ENCODE assay signal across 1 cellular context in genomic region chr16:50806099-50807062, GRCh38.
TF ChIP-seq lines count a peak whose summit lies in the region.

No MANE protein-coding gene starts in this region.

TF ChIP-seq in GM12878, 131 proteins besides CTCF, POLR2A, EP300 and RAD21 (continued from another document and continues in another):
- TF ChIP-seq USF1 (IDR thresholded peaks at IDR 0.05; ENCODE audit: borderline replicate concordance, extremely low read length, insufficient read depth, low read depth, low read length) (no peak), MYB (IDR thresholded peaks at IDR 0.05; ENCODE audit: borderline replicate concordance, low read depth, low read length) (no peak), IKZF2 (IDR thresholded peaks at IDR 0.05) (peak; percentile 56 to 59; a peak in 2 of 4 replicates), BCLAF1 (IDR thresholded peaks at IDR 0.05) (0 out of 2 replicates have a peak, but pooled peaks have one; percentile 16), ZBED1 (IDR thresholded peaks at IDR 0.05; ENCODE audit: borderline replicate concordance) (no peak), KLF5 (IDR thresholded peaks at IDR 0.05; ENCODE audit: partially characterized antibody) (no peak), POLR2AphosphoS5 (IDR thresholded peaks at IDR 0.05; ENCODE audit: low read length) (no peak), SMC3 (IDR thresholded peaks at IDR 0.05; ENCODE audit: borderline replicate concordance, low read length) (peak; percentile 55), MTA2 (IDR thresholded peaks at IDR 0.05; ENCODE audit: low read depth) (peak; percentile 43; the same call in 1 of the 2 replicates), RUNX3 (IDR thresholded peaks at IDR 0.05; ENCODE audit: low read length) (peak; percentile 56), ZNF24 (IDR thresholded peaks at IDR 0.05) (peak; percentile 95), YY1 (IDR thresholded peaks at IDR 0.05; ENCODE audit: low read depth, low read length) (peak; percentile 17; the same call in 1 of the 2 replicates), IRF4 (IDR thresholded peaks at IDR 0.05; ENCODE audit: low read depth, low read length) (0 out of 2 replicates have a peak, but pooled peaks have one; percentile 10), EED (IDR thresholded peaks at IDR 0.05; ENCODE audit: low read depth) (peak; percentile 56), ZNF274 (IDR thresholded peaks at IDR 0.05; ENCODE audit: insufficient read depth, insufficient read length) (no peak), ATF7 (IDR thresholded peaks at IDR 0.05; ENCODE audit: low read depth) (0 out of 2 replicates have a peak, but pooled peaks have one; percentile 34), ZNF384 (IDR thresholded peaks at IDR 0.05; ENCODE audit: borderline replicate concordance, low read depth, low read length) (no peak), ZSCAN29 (IDR thresholded peaks at IDR 0.05) (no peak), CEBPZ (IDR thresholded peaks at IDR 0.05; ENCODE audit: low read depth, low read length) (no peak), MXI1 (IDR thresholded peaks at IDR 0.05; ENCODE audit: low read depth, low read length) (no peak), CREM (IDR thresholded peaks at IDR 0.05; ENCODE audit: low read depth) (no peak), CEBPB (IDR thresholded peaks at IDR 0.05; ENCODE audit: borderline replicate concordance in 1 of 2, low read depth in 2 of 2, low read length in 2 of 2) (no peak), JUNB (IDR thresholded peaks at IDR 0.05) (peak; percentile 63), IRF5 (IDR thresholded peaks at IDR 0.05; ENCODE audit: borderline replicate concordance) (no peak), SREBF1 (IDR thresholded peaks at IDR 0.05; ENCODE audit: low read length) (no peak), BCL11A (IDR thresholded peaks at IDR 0.05; ENCODE audit: low read depth, low read length) (no peak), E2F8 (IDR thresholded peaks at IDR 0.05; ENCODE audit: low read depth, partially characterized antibody) (no peak), PAX5 (IDR thresholded peaks at IDR 0.05; ENCODE audit: borderline replicate concordance, low read depth, low read length) (no peak), SMARCA5 (IDR thresholded peaks at IDR 0.05) (peak; percentile 86; the same call in 1 of the 2 replicates), POU2F2 (IDR thresholded peaks at IDR 0.05; ENCODE audit: borderline replicate concordance, low read depth, low read length) (0 out of 3 replicates have a peak, but pooled peaks have one; percentile 14), CREB1 (IDR thresholded peaks at IDR 0.05; ENCODE audit: low read depth) (no peak), ZNF687 (IDR thresholded peaks at IDR 0.05) (0 out of 2 replicates have a peak, but pooled peaks have one; percentile 18), FOXM1 (IDR thresholded peaks at IDR 0.05; ENCODE audit: low read depth, low read length) (no peak), DPF2 (IDR thresholded peaks at IDR 0.05) (peak; percentile 54), SRF (IDR thresholded peaks at IDR 0.05; ENCODE audit: low read depth in 2 of 2, low read length in 2 of 2) (no peak), HDAC6 (IDR thresholded peaks at IDR 0.05; ENCODE audit: unreplicated experiment) (no peak)
- TF ChIP-seq, protein P1, sequence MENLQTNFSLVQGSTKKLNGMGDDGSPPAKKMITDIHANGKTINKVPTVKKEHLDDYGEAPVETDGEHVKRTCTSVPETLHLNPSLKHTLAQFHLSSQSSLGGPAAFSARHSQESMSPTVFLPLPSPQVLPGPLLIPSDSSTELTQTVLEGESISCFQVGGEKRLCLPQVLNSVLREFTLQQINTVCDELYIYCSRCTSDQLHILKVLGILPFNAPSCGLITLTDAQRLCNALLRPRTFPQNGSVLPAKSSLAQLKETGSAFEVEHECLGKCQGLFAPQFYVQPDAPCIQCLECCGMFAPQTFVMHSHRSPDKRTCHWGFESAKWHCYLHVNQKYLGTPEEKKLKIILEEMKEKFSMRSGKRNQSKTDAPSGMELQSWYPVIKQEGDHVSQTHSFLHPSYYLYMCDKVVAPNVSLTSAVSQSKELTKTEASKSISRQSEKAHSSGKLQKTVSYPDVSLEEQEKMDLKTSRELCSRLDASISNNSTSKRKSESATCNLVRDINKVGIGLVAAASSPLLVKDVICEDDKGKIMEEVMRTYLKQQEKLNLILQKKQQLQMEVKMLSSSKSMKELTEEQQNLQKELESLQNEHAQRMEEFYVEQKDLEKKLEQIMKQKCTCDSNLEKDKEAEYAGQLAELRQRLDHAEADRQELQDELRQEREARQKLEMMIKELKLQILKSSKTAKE (IDR thresholded peaks at IDR 0.05; ENCODE audit: low read depth, poor library complexity, severe bottlenecking), result peak; percentile 71
- TF ChIP-seq, protein P2, sequence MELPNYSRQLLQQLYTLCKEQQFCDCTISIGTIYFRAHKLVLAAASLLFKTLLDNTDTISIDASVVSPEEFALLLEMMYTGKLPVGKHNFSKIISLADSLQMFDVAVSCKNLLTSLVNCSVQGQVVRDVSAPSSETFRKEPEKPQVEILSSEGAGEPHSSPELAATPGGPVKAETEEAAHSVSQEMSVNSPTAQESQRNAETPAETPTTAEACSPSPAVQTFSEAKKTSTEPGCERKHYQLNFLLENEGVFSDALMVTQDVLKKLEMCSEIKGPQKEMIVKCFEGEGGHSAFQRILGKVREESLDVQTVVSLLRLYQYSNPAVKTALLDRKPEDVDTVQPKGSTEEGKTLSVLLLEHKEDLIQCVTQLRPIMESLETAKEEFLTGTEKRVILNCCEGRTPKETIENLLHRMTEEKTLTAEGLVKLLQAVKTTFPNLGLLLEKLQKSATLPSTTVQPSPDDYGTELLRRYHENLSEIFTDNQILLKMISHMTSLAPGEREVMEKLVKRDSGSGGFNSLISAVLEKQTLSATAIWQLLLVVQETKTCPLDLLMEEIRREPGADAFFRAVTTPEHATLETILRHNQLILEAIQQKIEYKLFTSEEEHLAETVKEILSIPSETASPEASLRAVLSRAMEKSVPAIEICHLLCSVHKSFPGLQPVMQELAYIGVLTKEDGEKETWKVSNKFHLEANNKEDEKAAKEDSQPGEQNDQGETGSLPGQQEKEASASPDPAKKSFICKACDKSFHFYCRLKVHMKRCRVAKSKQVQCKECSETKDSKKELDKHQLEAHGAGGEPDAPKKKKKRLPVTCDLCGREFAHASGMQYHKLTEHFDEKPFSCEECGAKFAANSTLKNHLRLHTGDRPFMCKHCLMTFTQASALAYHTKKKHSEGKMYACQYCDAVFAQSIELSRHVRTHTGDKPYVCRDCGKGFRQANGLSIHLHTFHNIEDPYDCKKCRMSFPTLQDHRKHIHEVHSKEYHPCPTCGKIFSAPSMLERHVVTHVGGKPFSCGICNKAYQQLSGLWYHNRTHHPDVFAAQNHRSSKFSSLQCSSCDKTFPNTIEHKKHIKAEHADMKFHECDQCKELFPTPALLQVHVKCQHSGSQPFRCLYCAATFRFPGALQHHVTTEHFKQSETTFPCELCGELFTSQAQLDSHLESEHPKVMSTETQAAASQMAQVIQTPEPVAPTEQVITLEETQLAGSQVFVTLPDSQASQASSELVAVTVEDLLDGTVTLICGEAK (IDR thresholded peaks at IDR 0.05; ENCODE audit: borderline replicate concordance), result no peak
